In genomic region chr14:53784688-53785087, GRCh38 we compare ENCODE assay signal across 28 cellular contexts.
"Had no signal": no experiment of that assay in that cellular context is flagged by ENCODE, and none has a peak within 500 bp of the region (broad histone marks: within the 10 kb centered on the region; RNA-seq: fewer than 3 reads in every experiment).

No MANE protein-coding gene starts in this region.

- ATAC-seq: activated CD8-positive, alpha-beta T cell treated with anti-CD3 and anti-CD28 coated beads for 36 hours; activated T-cell treated with anti-CD3 and anti-CD28 coated beads, Interleukin-2, amount 50 U/mL, for 4 hours; activated T-helper 17 cell treated with anti-CD3 and anti-CD28 coated beads, Interleukin-2, amount 50 U/mL, for 72 hours; body of pancreas; effector memory CD8-positive, alpha-beta T cell; foreskin keratinocyte; gastrocnemius medialis; heart left ventricle; T-helper 17 cell had no signal

- H3K27me3 ChIP-seq: body of pancreas, esophagus muscularis mucosa, gastrocnemius medialis, heart left ventricle had no signal

- DNase-seq: activated CD4-positive, alpha-beta T cell treated with anti-CD3 and anti-CD28 coated beads for 1 hour; activated CD4-positive, alpha-beta T cell treated with anti-CD3 and anti-CD28 coated beads for 4 hours; activated CD4-positive, alpha-beta T cell treated with anti-CD3 and anti-CD28 coated beads, Interleukin-2, amount 10 ng/mL, durations not matched to agents 7 days and 5 days; activated CD4-positive, alpha-beta T cell treated with anti-CD3 and anti-CD28 coated beads, Interleukin-2, amount 50 U/mL, for 4 hours; activated CD8-positive, alpha-beta memory T cell treated with anti-CD3 and anti-CD28 coated beads for 24 hours; activated CD8-positive, alpha-beta T cell treated with anti-CD3 and anti-CD28 coated beads for 36 hours; activated effector memory CD4-positive, alpha-beta T cell treated with Interleukin-2 at 50 U/mL for 16 hours; activated gamma-delta T cell treated with Interleukin-2 at 50 U/mL for 16 hours; activated naive CD4-positive, alpha-beta T cell treated with anti-CD3 and anti-CD28 coated beads, Interleukin-2, amount 50 U/mL, for 16 hours; activated naive CD4-positive, alpha-beta T cell treated with Interleukin-2 at 50 U/mL for 16 hours; activated T-cell treated with anti-CD3 and anti-CD28 coated beads, Interleukin-2, amount 50 U/mL, for 4 hours; amygdala; aorta; body of pancreas; caudate nucleus; cortex of kidney; dermis blood vessel endothelial cell; effector CD4-positive, alpha-beta T cell; effector memory CD8-positive, alpha-beta T cell; erythroblast; foreskin keratinocyte; gastrocnemius medialis; glutamatergic neuron; heart left ventricle; T-helper 17 cell; T1000 had no signal

- H3K36me3 ChIP-seq: esophagus muscularis mucosa, gastrocnemius medialis, heart left ventricle had no signal

- H3K4me1 ChIP-seq: body of pancreas, esophagus muscularis mucosa, foreskin keratinocyte, gastrocnemius medialis, heart left ventricle had no signal

- H3K4me3 ChIP-seq: body of pancreas, esophagus muscularis mucosa, gastrocnemius medialis, heart left ventricle had no signal

- H3K9me3 ChIP-seq: body of pancreas, esophagus muscularis mucosa, gastrocnemius medialis had no signal

- H3K27ac ChIP-seq: body of pancreas, esophagus muscularis mucosa, foreskin keratinocyte, gastrocnemius medialis, heart left ventricle had no signal
